ENCODE assay signal across 7 cellular contexts in the genomic region with DNA sequence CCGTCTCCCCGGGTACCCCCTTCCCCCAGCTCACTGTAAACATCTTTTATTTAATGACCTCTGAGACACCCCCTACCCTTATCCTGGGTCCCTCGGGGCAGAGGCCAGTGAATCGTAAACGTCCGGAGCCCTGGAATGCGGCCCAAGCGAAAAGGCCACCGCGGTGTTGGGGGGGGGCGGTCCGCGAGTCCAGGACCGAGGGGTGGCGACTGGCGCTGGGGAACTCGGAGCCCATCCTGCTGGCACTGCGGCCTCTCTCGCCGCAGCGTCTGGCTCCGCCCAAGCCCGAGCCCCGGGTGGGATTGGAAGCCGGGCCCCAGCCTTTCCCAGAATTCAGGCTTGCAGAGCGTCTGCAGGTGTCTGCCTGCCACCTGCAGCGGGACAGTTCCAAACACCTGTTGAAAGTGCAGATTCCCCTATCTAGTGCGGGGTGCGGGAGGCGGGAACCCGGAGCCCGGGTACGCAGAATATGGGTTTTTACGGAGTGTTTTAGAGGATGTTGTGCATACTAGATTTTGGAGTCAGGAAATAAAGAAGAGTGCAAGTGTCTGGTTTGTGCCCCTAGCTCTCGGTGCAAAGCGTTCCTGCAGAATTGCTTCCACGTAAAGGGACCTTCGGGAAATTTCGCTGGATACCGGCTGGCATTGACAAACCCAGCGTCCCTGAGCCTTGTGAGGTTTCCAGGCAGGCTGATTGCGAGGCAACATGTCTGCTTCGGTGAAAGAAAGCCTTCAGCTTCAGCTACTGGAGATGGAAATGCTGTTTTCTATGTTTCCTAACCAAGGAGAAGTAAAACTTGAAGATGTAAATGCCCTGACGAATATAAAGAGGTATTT. TPM values are rescaled to one million over a fixed set of nuclear protein-coding genes. Genes with fewer than 3 reads are reported as not detected.
DNase-seq lines count a peak whose midpoint lies in the region; ATAC-seq and TF ChIP-seq lines count a peak whose summit lies in the region.

No MANE protein-coding gene starts in this region.

- DNase-seq in H9 (peak; percentile 88), NB4 (ENCODE audit: low read depth) (peak; percentile 22), memory B cell (ENCODE audit: low spot score in 2 of 2) (peak in 1 of 2 donors; percentile 22)
- DNase-seq in activated CD4-positive, alpha-beta T cell treated with anti-CD3 and anti-CD28 coated beads, Interleukin-2, amount 10 ng/mL, durations not matched to agents 24 days and 14 days = peak; percentile 76
- DNase-seq in effector memory CD8-positive, alpha-beta T cell = peak in 1 of 3 experiments; percentile 3

- H3K4me1 ChIP-seq in H9 (ENCODE audit: insufficient read depth, low read length) = no peaks in the 10 kb centered on the region; the same call in 1 of the 2 replicates
- peaks cover 4% of the 10 kb centered on the region for H3K4me1 ChIP-seq in stomach smooth muscle (ENCODE audit: control insufficient read depth, insufficient read depth, low read length)

- intact Hi-C loops in activated CD4-positive, alpha-beta T cell treated with anti-CD3 and anti-CD28 coated beads, Interleukin-2, amount 10 ng/mL, durations not matched to agents 24 days and 14 days (cut with micrococcal nuclease) = loop anchor here (1.0 to 2.0 kb wide), 3 partner anchors 21 to 947 kb away; a partner anchor contains a TSS

- H3K4me1 Mint-ChIP-seq in H9 = peaks cover 17 to 24% of the 10 kb centered on the region in 2 experiments
- H3K4me1 Mint-ChIP-seq in activated CD4-positive, alpha-beta T cell treated with anti-CD3 and anti-CD28 coated beads, Interleukin-2, amount 10 ng/mL, durations not matched to agents 24 days and 14 days = peaks cover 26% of the 10 kb centered on the region
- peaks cover 22 to 26% of the 10 kb centered on the region in 2 donors for H3K4me1 Mint-ChIP-seq in effector memory CD8-positive, alpha-beta T cell (ENCODE audit: low read depth in 2 of 2)
- H3K4me1 Mint-ChIP-seq in memory B cell = peaks cover 25% of the 10 kb centered on the region

- TF ChIP-seq CTCF in H9 (conservative IDR thresholded peaks at IDR 0.05) (no peak), NB4 (IDR thresholded peaks at IDR 0.05; ENCODE audit: low read depth, low read length) (no peak)

- no peak overlapping the region for H3K4ac ChIP-seq in H9 (ENCODE audit: low read depth, low read length)

- peak overlapping the region; percentile 98 for H3K4me3 ChIP-seq in GM08714 (ENCODE audit: low read length)
- H3K4me3 ChIP-seq in NB4 (ENCODE audit: low read depth, low read length) = peak overlapping the region; percentile 88
- H3K4me3 ChIP-seq in stomach smooth muscle (ENCODE audit: low read length in 2 of 2) = peak overlapping the region; percentile 88 to 97

- H3K56ac ChIP-seq in H9 (ENCODE audit: insufficient read length, low read depth, low read length) = no peak overlapping the region

- no peak overlapping the region for H3T11ph ChIP-seq in H9 (ENCODE audit: low read length)

- no peak overlapping the region for H4K91ac ChIP-seq in H9 (ENCODE audit: insufficient read length, low read depth, low read length)

- no peak overlapping the region for H2BK5ac ChIP-seq in H9 (ENCODE audit: insufficient read length, low read length)

- peaks cover 8% of the 10 kb centered on the region for H3K23me2 ChIP-seq in H9 (ENCODE audit: insufficient read length, low read depth, low read length, poor library complexity, severe bottlenecking)

- H3K27me3 Mint-ChIP-seq in H9 (ENCODE audit: low read depth) = no peaks in the 10 kb centered on the region
- H3K27me3 Mint-ChIP-seq in activated CD4-positive, alpha-beta T cell treated with anti-CD3 and anti-CD28 coated beads, Interleukin-2, amount 10 ng/mL, durations not matched to agents 24 days and 14 days = peaks cover 3% of the 10 kb centered on the region
- no peaks in the 10 kb centered on the region for H3K27me3 Mint-ChIP-seq in effector memory CD8-positive, alpha-beta T cell
- no peaks in the 10 kb centered on the region for H3K27me3 Mint-ChIP-seq in memory B cell

- H3K27ac ChIP-seq in H9 (ENCODE audit: insufficient read length, low read depth, low read length) (no peak overlapping the region), stomach smooth muscle (ENCODE audit: low read length) (peak overlapping the region; percentile 42)

- H3K9me3 Mint-ChIP-seq in H9 = no peaks in the 10 kb centered on the region
- no peaks in the 10 kb centered on the region for H3K9me3 Mint-ChIP-seq in activated CD4-positive, alpha-beta T cell treated with anti-CD3 and anti-CD28 coated beads, Interleukin-2, amount 10 ng/mL, durations not matched to agents 24 days and 14 days
- H3K9me3 Mint-ChIP-seq in effector memory CD8-positive, alpha-beta T cell = no peaks in the 10 kb centered on the region
- no peaks in the 10 kb centered on the region for H3K9me3 Mint-ChIP-seq in memory B cell

- peak overlapping the region; percentile 34; the same call in 1 of the 2 replicates for H3K14ac ChIP-seq in H9 (ENCODE audit: insufficient read depth, low read length)

- peak overlapping the region; percentile 25 for H3K9ac ChIP-seq in H9 (ENCODE audit: extremely low read depth, insufficient read length, low read length)
- peak overlapping the region; percentile 83 to 88 for H3K9ac ChIP-seq in stomach smooth muscle (ENCODE audit: low read length in 2 of 2)

- peaks cover 3% of the 10 kb centered on the region; the same call in 1 of the 2 replicates for H3K79me2 ChIP-seq in H9 (ENCODE audit: insufficient read depth, low read length)

- H3K36me3 ChIP-seq in stomach smooth muscle (ENCODE audit: control insufficient read depth in 2 of 2, insufficient read depth in 2 of 2, low read length in 2 of 2) = peaks cover 11 to 12% of the 10 kb centered on the region in 2 donors

- peak; percentile 1 for ATAC-seq in effector memory CD8-positive, alpha-beta T cell (replicated peaks)
- ATAC-seq in memory B cell (ENCODE audit: low read depth) = no peak

- no peak overlapping the region for H2BK12ac ChIP-seq in H9 (ENCODE audit: insufficient read length, low read depth, low read length)

- H4K20me1 ChIP-seq in H9 (ENCODE audit: control insufficient read depth, insufficient read depth, insufficient read length) = no peaks in the 10 kb centered on the region

- H2BK120ac ChIP-seq in H9 (ENCODE audit: low read depth, low read length, poor library complexity, severe bottlenecking) = no peak overlapping the region

- H3K18ac ChIP-seq in H9 (ENCODE audit: insufficient read length, low read depth, low read length) = no peak overlapping the region

- H4K8ac ChIP-seq in H9 (replicated peaks; ENCODE audit: insufficient read length, low read depth, low read length) = no peak overlapping the region

- peaks cover 15 to 46% (median 43%) of the 10 kb centered on the region in 3 experiments for H3K36me3 Mint-ChIP-seq in H9 (ENCODE audit: insufficient read depth in 1 of 3, low read depth in 3 of 3)
- peaks cover 23% of the 10 kb centered on the region for H3K36me3 Mint-ChIP-seq in activated CD4-positive, alpha-beta T cell treated with anti-CD3 and anti-CD28 coated beads, Interleukin-2, amount 10 ng/mL, durations not matched to agents 24 days and 14 days (ENCODE audit: low read depth)
- peaks cover 14% of the 10 kb centered on the region for H3K36me3 Mint-ChIP-seq in effector memory CD8-positive, alpha-beta T cell (ENCODE audit: insufficient read depth)
- peaks cover 4% of the 10 kb centered on the region for H3K36me3 Mint-ChIP-seq in memory B cell

- H2BK15ac ChIP-seq in H9 (ENCODE audit: low read depth, low read length) = no peak overlapping the region

- TF ChIP-seq POLR2A in NB4 (IDR thresholded peaks at IDR 0.05; ENCODE audit: extremely low read depth, insufficient read length) = no peak

- H3K9me3 ChIP-seq in H9 (ENCODE audit: control insufficient read depth, low read depth, low read length) = no peaks in the 10 kb centered on the region
- no peaks in the 10 kb centered on the region for H3K9me3 ChIP-seq in stomach smooth muscle (ENCODE audit: control insufficient read depth in 2 of 2, low read length in 2 of 2)

- H3K4me3 Mint-ChIP-seq in H9 = peak overlapping the region; percentile 98
- H3K4me3 Mint-ChIP-seq in activated CD4-positive, alpha-beta T cell treated with anti-CD3 and anti-CD28 coated beads, Interleukin-2, amount 10 ng/mL, durations not matched to agents 24 days and 14 days = peak overlapping the region; percentile 99
- peak overlapping the region; percentile 97 to 98 for H3K4me3 Mint-ChIP-seq in effector memory CD8-positive, alpha-beta T cell
- peak overlapping the region; percentile 94 for H3K4me3 Mint-ChIP-seq in memory B cell

- H2BK20ac ChIP-seq in H9 (ENCODE audit: low read depth, low read length, poor library complexity, severe bottlenecking) = no peak overlapping the region

- no peak overlapping the region for H2AK5ac ChIP-seq in H9 (ENCODE audit: insufficient read length, low read length)

- H3K4me2 ChIP-seq in H9 (ENCODE audit: insufficient read depth, insufficient read length, low read length) = peak overlapping the region; percentile 91

- no peaks in the 10 kb centered on the region for H3K79me1 ChIP-seq in H9 (ENCODE audit: insufficient read depth, low read depth, low read length, poor library complexity, severe bottlenecking)

- H3K27ac Mint-ChIP-seq in H9 = peak overlapping the region; percentile 26 to 83 (median 67); a peak in 3 of 7 replicates
- H3K27ac Mint-ChIP-seq in activated CD4-positive, alpha-beta T cell treated with anti-CD3 and anti-CD28 coated beads, Interleukin-2, amount 10 ng/mL, durations not matched to agents 24 days and 14 days = no peak overlapping the region
- peak overlapping the region in 1 of 2 donors; percentile 98 for H3K27ac Mint-ChIP-seq in effector memory CD8-positive, alpha-beta T cell
- peak overlapping the region; percentile 94 for H3K27ac Mint-ChIP-seq in memory B cell

- no peak overlapping the region for H2AFZ ChIP-seq in H9 (ENCODE audit: low read length)

- no peaks in the 10 kb centered on the region for H3K27me3 ChIP-seq in H9 (ENCODE audit: insufficient read depth, low read length)
- H3K27me3 ChIP-seq in stomach smooth muscle (ENCODE audit: control insufficient read depth in 1 of 2, insufficient read depth in 2 of 2, low read length in 2 of 2) = no peaks in the 10 kb centered on the region

- no CpG with 5 or more reads among the region's 44 CpGs for WGBS in H9 (ENCODE audit: extremely low coverage, insufficient read length, low lambda C conversion rate)

- H3K23ac ChIP-seq in H9 (ENCODE audit: insufficient read length, low read depth, low read length) = no peak overlapping the region

- H4K5ac ChIP-seq in H9 (ENCODE audit: insufficient read length, low read depth, low read length) = no peak overlapping the region

RNA-seq across cellular contexts. Expression of a gene that starts 0.8 kb away (rescaled TPM):
- 2.9 and 3.2 TPM in 2 replicates for total RNA-seq in H9 (2021)
- total RNA-seq in activated CD4-positive, alpha-beta T cell treated with anti-CD3 and anti-CD28 coated beads, Interleukin-2, amount 10 ng/mL, durations not matched to agents 24 days and 14 days = 1.1 and 1.4 TPM in 2 replicates

RNA-seq across cellular contexts. Expression of a gene that starts 0.9 kb away (rescaled TPM):
- 65.8 and 69.3 TPM in 2 replicates for total RNA-seq in H9 (2021)
- total RNA-seq in activated CD4-positive, alpha-beta T cell treated with anti-CD3 and anti-CD28 coated beads, Interleukin-2, amount 10 ng/mL, durations not matched to agents 24 days and 14 days = 19.7 and 24.7 TPM in 2 replicates
